ENCODE assay signal across 35 cellular contexts in genomic region chr1:196628838-196629237, GRCh38. TPM values are rescaled to one million over a fixed set of nuclear protein-coding genes. Genes with fewer than 3 reads are reported as not detected.
"Had no signal": no experiment of that assay in that cellular context is flagged by ENCODE, and none has a peak within 500 bp of the region (broad histone marks: within the 10 kb centered on the region; RNA-seq: fewer than 3 reads in every experiment).

No MANE protein-coding gene starts in this region.

- ATAC-seq: activated CD8-positive, alpha-beta T cell treated with anti-CD3 and anti-CD28 coated beads for 36 hours; activated naive CD8-positive, alpha-beta T cell treated with anti-CD3 and anti-CD28 coated beads, Interleukin-2, amount 50 U/mL, for 24 hours; body of pancreas had no signal

- DNase-seq: activated B cell treated with CpG ODN at 0.5 μM for 24 hours; activated CD4-positive, alpha-beta memory T cell treated with anti-CD3 and anti-CD28 coated beads for 36 hours; activated CD4-positive, alpha-beta T cell treated with anti-CD3 and anti-CD28 coated beads for 4 hours; activated CD4-positive, alpha-beta T cell treated with anti-CD3 and anti-CD28 coated beads, Interleukin-2, amount 10 ng/mL, durations not matched to agents 24 days and 14 days; activated CD4-positive, alpha-beta T cell treated with anti-CD3 and anti-CD28 coated beads, Interleukin-2, amount 50 U/mL, for 1 hour; activated CD4-positive, alpha-beta T cell treated with anti-CD3 and anti-CD28 coated beads, Interleukin-2, amount 50 U/mL, for 4 hours; activated CD4-positive, CD25-positive, alpha-beta regulatory T cell treated with anti-CD3 and anti-CD28 coated beads, Interleukin-2, amount 50 U/mL, for 72 hours; activated CD8-positive, alpha-beta memory T cell treated with anti-CD3 and anti-CD28 coated beads, Interleukin-2, amount 50 U/mL, for 4 hours; activated CD8-positive, alpha-beta T cell treated with anti-CD3 and anti-CD28 coated beads for 36 hours; activated effector memory CD4-positive, alpha-beta T cell treated with Interleukin-2 at 50 U/mL for 16 hours; activated gamma-delta T cell; activated naive CD4-positive, alpha-beta T cell treated with anti-CD3 and anti-CD28 coated beads, Interleukin-2, amount 10 ng/mL, durations not matched to agents 7 days and 5 days; activated naive CD4-positive, alpha-beta T cell treated with Interleukin-2 at 50 U/mL for 16 hours; activated naive CD8-positive, alpha-beta T cell treated with anti-CD3 and anti-CD28 coated beads, Interleukin-2, amount 10 ng/mL, durations not matched to agents 7 days and 5 days; activated naive CD8-positive, alpha-beta T cell treated with anti-CD3 and anti-CD28 coated beads, Interleukin-2, amount 50 U/mL, for 24 hours; activated T-cell treated with anti-CD3 and anti-CD28 coated beads for 4 hours; activated T-cell treated with anti-CD3 and anti-CD28 coated beads, Interleukin-2, amount 50 U/mL, for 1 hour; activated T-cell treated with anti-CD3 and anti-CD28 coated beads, Interleukin-2, amount 50 U/mL, for 48 hours; adrenal gland; amniotic stem cell; aorta; body of pancreas; brain microvascular endothelial cell; central memory CD4-positive, alpha-beta T cell; T-helper 2 cell; T-helper 9 cell had no signal

- H3K4me1 ChIP-seq: adrenal gland, body of pancreas, breast epithelium had no signal

- H3K27me3 Mint-ChIP-seq: activated B cell treated with CpG ODN at 0.5 μM for 24 hours; activated CD4-positive, alpha-beta memory T cell treated with anti-CD3 and anti-CD28 coated beads for 36 hours; activated CD4-positive, alpha-beta T cell treated with anti-CD3 and anti-CD28 coated beads, Interleukin-2, amount 10 ng/mL, durations not matched to agents 24 days and 14 days; activated CD8-positive, alpha-beta T cell treated with anti-CD3 and anti-CD28 coated beads for 36 hours; activated naive CD4-positive, alpha-beta T cell treated with anti-CD3 and anti-CD28 coated beads, Interleukin-2, amount 10 ng/mL, durations not matched to agents 7 days and 5 days; activated naive CD4-positive, alpha-beta T cell treated with anti-CD3 and anti-CD28 coated beads, Interleukin-2, amount 50 U/mL, for 24 hours; activated naive CD8-positive, alpha-beta T cell; activated naive CD8-positive, alpha-beta T cell treated with anti-CD3 and anti-CD28 coated beads, Interleukin-2, amount 10 ng/mL, durations not matched to agents 7 days and 5 days; activated naive CD8-positive, alpha-beta T cell treated with anti-CD3 and anti-CD28 coated beads, Interleukin-2, amount 50 U/mL, for 24 hours had no signal

- H3K27ac ChIP-seq: adrenal gland, body of pancreas, brain microvascular endothelial cell, breast epithelium, VCaP had no signal

- H3K27ac Mint-ChIP-seq: activated B cell treated with CpG ODN at 0.5 μM for 24 hours; activated CD4-positive, alpha-beta memory T cell treated with anti-CD3 and anti-CD28 coated beads for 36 hours; activated CD4-positive, alpha-beta T cell treated with anti-CD3 and anti-CD28 coated beads, Interleukin-2, amount 10 ng/mL, durations not matched to agents 24 days and 14 days; activated CD8-positive, alpha-beta T cell treated with anti-CD3 and anti-CD28 coated beads for 36 hours; activated naive CD4-positive, alpha-beta T cell treated with anti-CD3 and anti-CD28 coated beads, Interleukin-2, amount 10 ng/mL, durations not matched to agents 7 days and 5 days; activated naive CD4-positive, alpha-beta T cell treated with anti-CD3 and anti-CD28 coated beads, Interleukin-2, amount 50 U/mL, for 24 hours; activated naive CD8-positive, alpha-beta T cell; activated naive CD8-positive, alpha-beta T cell treated with anti-CD3 and anti-CD28 coated beads, Interleukin-2, amount 10 ng/mL, durations not matched to agents 7 days and 5 days; activated naive CD8-positive, alpha-beta T cell treated with anti-CD3 and anti-CD28 coated beads, Interleukin-2, amount 50 U/mL, for 24 hours; activated T-helper 2 cell treated with anti-CD3 and anti-CD28 coated beads, Interferon-gamma antibody, Interleukin-2, Interleukin-4, amounts not matched to agents 10 μg/mL and 5 μg/mL and 100 μg/mL, durations not matched to agents 14 hours and 24 hours and 36 hours; T-helper 1 cell treated with Interleukin-12 subunit alpha and Interleukin-12 subunit beta and Interleukin-4 antibody, amounts not matched to agents 30 μg/mL and 1 μg/mL, for 36 hours; T-helper 2 cell treated with Interferon-gamma antibody and Interleukin-4, amounts not matched to agents 5 μg/mL and 100 μg/mL, for 36 hours had no signal

- H3K27me3 ChIP-seq: adrenal gland, body of pancreas, brain microvascular endothelial cell, breast epithelium had no signal

- H3K36me3 Mint-ChIP-seq: activated CD4-positive, alpha-beta memory T cell treated with anti-CD3 and anti-CD28 coated beads for 36 hours; activated naive CD4-positive, alpha-beta T cell treated with anti-CD3 and anti-CD28 coated beads, Interleukin-2, amount 10 ng/mL, durations not matched to agents 7 days and 5 days; activated naive CD4-positive, alpha-beta T cell treated with anti-CD3 and anti-CD28 coated beads, Interleukin-2, amount 50 U/mL, for 24 hours; activated naive CD8-positive, alpha-beta T cell; activated naive CD8-positive, alpha-beta T cell treated with anti-CD3 and anti-CD28 coated beads, Interleukin-2, amount 10 ng/mL, durations not matched to agents 7 days and 5 days had no signal

- H3K4me3 Mint-ChIP-seq: activated B cell treated with CpG ODN at 0.5 μM for 24 hours; activated CD4-positive, alpha-beta memory T cell treated with anti-CD3 and anti-CD28 coated beads for 36 hours; activated CD4-positive, alpha-beta T cell treated with anti-CD3 and anti-CD28 coated beads, Interleukin-2, amount 10 ng/mL, durations not matched to agents 24 days and 14 days; activated CD8-positive, alpha-beta T cell treated with anti-CD3 and anti-CD28 coated beads for 36 hours; activated naive CD4-positive, alpha-beta T cell treated with anti-CD3 and anti-CD28 coated beads, Interleukin-2, amount 10 ng/mL, durations not matched to agents 7 days and 5 days; activated naive CD4-positive, alpha-beta T cell treated with anti-CD3 and anti-CD28 coated beads, Interleukin-2, amount 50 U/mL, for 24 hours; activated naive CD8-positive, alpha-beta T cell; activated naive CD8-positive, alpha-beta T cell treated with anti-CD3 and anti-CD28 coated beads, Interleukin-2, amount 10 ng/mL, durations not matched to agents 7 days and 5 days; activated naive CD8-positive, alpha-beta T cell treated with anti-CD3 and anti-CD28 coated beads, Interleukin-2, amount 50 U/mL, for 24 hours; T-helper 1 cell treated with Interleukin-12 subunit alpha and Interleukin-12 subunit beta and Interleukin-4 antibody, amounts not matched to agents 30 μg/mL and 1 μg/mL, for 36 hours; T-helper 2 cell treated with Interferon-gamma antibody and Interleukin-4, amounts not matched to agents 5 μg/mL and 100 μg/mL, for 36 hours had no signal

- H3K4me1 Mint-ChIP-seq: activated B cell treated with CpG ODN at 0.5 μM for 24 hours; activated CD4-positive, alpha-beta T cell treated with anti-CD3 and anti-CD28 coated beads, Interleukin-2, amount 10 ng/mL, durations not matched to agents 24 days and 14 days; activated naive CD4-positive, alpha-beta T cell treated with anti-CD3 and anti-CD28 coated beads, Interleukin-2, amount 10 ng/mL, durations not matched to agents 7 days and 5 days; activated naive CD4-positive, alpha-beta T cell treated with anti-CD3 and anti-CD28 coated beads, Interleukin-2, amount 50 U/mL, for 24 hours; activated naive CD8-positive, alpha-beta T cell treated with anti-CD3 and anti-CD28 coated beads, Interleukin-2, amount 10 ng/mL, durations not matched to agents 7 days and 5 days; activated naive CD8-positive, alpha-beta T cell treated with anti-CD3 and anti-CD28 coated beads, Interleukin-2, amount 50 U/mL, for 24 hours had no signal

- H3K4me3 ChIP-seq: adrenal gland, body of pancreas, breast epithelium had no signal

- H3K36me3 ChIP-seq: adrenal gland, brain microvascular endothelial cell, breast epithelium had no signal

- FAIRE-seq: astrocyte had no signal

- H3K9me3 ChIP-seq: adrenal gland, body of pancreas had no signal

- H3K9me3 Mint-ChIP-seq: activated CD4-positive, alpha-beta T cell treated with anti-CD3 and anti-CD28 coated beads, Interleukin-2, amount 10 ng/mL, durations not matched to agents 24 days and 14 days; activated naive CD4-positive, alpha-beta T cell treated with anti-CD3 and anti-CD28 coated beads, Interleukin-2, amount 10 ng/mL, durations not matched to agents 7 days and 5 days; activated naive CD8-positive, alpha-beta T cell treated with anti-CD3 and anti-CD28 coated beads, Interleukin-2, amount 10 ng/mL, durations not matched to agents 7 days and 5 days; T-helper 2 cell treated with Interferon-gamma antibody and Interleukin-4, amounts not matched to agents 5 μg/mL and 100 μg/mL, for 36 hours had no signal

RNA-seq across cellular contexts. Expression of gene KCNT2, which starts 20.6 kb away (rescaled TPM):
- total RNA-seq: activated B cell treated with CpG ODN at 0.5 μM for 24 hours; activated CD4-positive, alpha-beta memory T cell treated with anti-CD3 and anti-CD28 coated beads for 36 hours; activated CD4-positive, alpha-beta T cell treated with anti-CD3 and anti-CD28 coated beads, Interleukin-2, amount 10 ng/mL, durations not matched to agents 24 days and 14 days; activated CD8-positive, alpha-beta memory T cell treated with anti-CD3 and anti-CD28 coated beads for 36 hours; activated CD8-positive, alpha-beta T cell treated with anti-CD3 and anti-CD28 coated beads for 36 hours; activated naive CD8-positive, alpha-beta T cell treated with anti-CD3 and anti-CD28 coated beads, Interleukin-2, amount 10 ng/mL, durations not matched to agents 7 days and 5 days; activated T-helper 2 cell treated with anti-CD3 and anti-CD28 coated beads, Interferon-gamma antibody, Interleukin-2, Interleukin-4, amounts not matched to agents 10 μg/mL and 5 μg/mL and 100 μg/mL, durations not matched to agents 14 hours and 24 hours and 36 hours had no signal

RNA-seq across cellular contexts. Expression of gene CFH, which starts 23.0 kb away (rescaled TPM):
- total RNA-seq: activated B cell treated with CpG ODN at 0.5 μM for 24 hours had no signal
